ENCODE assay signal across 9 cellular contexts in the genomic region with DNA sequence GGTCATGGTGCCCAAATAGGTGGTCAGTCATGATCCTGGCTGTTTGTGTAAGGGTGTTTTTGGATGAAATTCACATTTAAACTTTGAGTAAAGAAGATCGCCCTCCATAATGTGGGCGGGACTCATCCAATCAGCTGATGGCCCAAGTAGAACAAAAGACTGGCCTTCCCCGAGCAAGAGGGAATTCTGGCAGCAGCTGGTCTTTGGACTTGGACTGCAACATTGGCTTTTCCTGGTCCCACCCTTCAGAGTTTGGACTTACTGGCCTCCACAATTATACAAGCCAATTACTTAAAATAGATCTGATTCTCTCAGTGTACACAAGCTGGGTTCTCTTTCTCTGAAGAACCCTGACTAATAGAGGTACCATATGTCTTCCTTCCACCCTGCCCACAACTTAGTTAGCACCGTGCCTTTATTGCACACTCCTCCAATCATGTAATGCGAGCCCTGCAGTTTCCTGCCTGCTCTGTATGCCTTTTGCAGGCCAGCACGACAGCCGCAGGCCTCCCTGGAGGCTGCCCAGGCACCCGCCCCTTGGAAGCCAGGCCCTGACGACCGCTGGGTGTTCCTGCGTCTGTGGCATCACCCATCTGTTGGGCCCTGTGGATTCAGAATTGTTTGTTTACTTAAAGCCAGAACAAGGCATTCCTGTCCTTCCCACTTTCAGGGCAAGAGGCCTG. TPM values are rescaled to one million over a fixed set of nuclear protein-coding genes. Genes with fewer than 3 reads are reported as not detected.
A peak's percentile ranks its signal among the peaks of the same experiment; 100 is the strongest.
DNase-seq lines count a peak whose midpoint lies in the region; ATAC-seq, FAIRE-seq and TF ChIP-seq lines count a peak whose summit lies in the region.
"Had no signal": no experiment of that assay in that cellular context is flagged by ENCODE, and none has a peak within 500 bp of the region (broad histone marks: within the 10 kb centered on the region; RNA-seq: fewer than 3 reads in every experiment).

No MANE protein-coding gene starts in this region.

- DNase-seq in LHCN-M2 (ENCODE audit: low read depth) (peak; percentile 99), coronary artery (ENCODE audit: low spot score) (peak; percentile 92), right lobe of liver (no peak), testis (peak; percentile 69), activated gamma-delta T cell (lab: John Stamatoyannopoulos, UW) (no peak), RCC 7860 (ENCODE audit: low spot score) (no peak)

- TF ChIP-seq CTCF in coronary artery (IDR thresholded peaks at IDR 0.05), result no peak
- no peak for TF ChIP-seq CTCF in right lobe of liver (IDR thresholded peaks at IDR 0.05)
- no peak for TF ChIP-seq CTCF in testis (IDR thresholded peaks at IDR 0.05)

- H3K27ac ChIP-seq in coronary artery, result peak overlapping the region; percentile 75 to 94
- H3K27ac ChIP-seq in right lobe of liver, result peak overlapping the region in 1 of 3 donors; percentile 28
- H3K27ac ChIP-seq in testis, result peak overlapping the region in 1 of 2 donors; percentile 82
- H3K27ac ChIP-seq: SK-N-MC had no signal

- intact Hi-C loops in right lobe of liver (cut with DNase I), result no loop called here
- intact Hi-C loops in testis (cut with DNase I; ENCODE audit: low total_unique reads), result no loop called here

- WGBS in right lobe of liver (ENCODE audit: insufficient coverage, low coverage, low lambda C conversion rate, missing lambda C conversion rate), result 49% methylated on average over 10 of the region's 11 CpGs
- WGBS in testis, 2 donors, result 53 to 64% methylated on average over 11 of the region's 11 CpGs

- no peaks in the 10 kb centered on the region for H3K9me3 ChIP-seq in right lobe of liver
- no peaks in the 10 kb centered on the region for H3K9me3 ChIP-seq in testis

- no peaks in the 10 kb centered on the region for H3K4me1 ChIP-seq in right lobe of liver
- peaks cover 15% of the 10 kb centered on the region for H3K4me1 ChIP-seq in testis

- TF ChIP-seq POLR2A in right lobe of liver (IDR thresholded peaks at IDR 0.05) (no peak), testis (IDR thresholded peaks at IDR 0.05) (no peak)

- ATAC-seq in right lobe of liver, result peak; percentile 19 to 59 (median 40)
- ATAC-seq in GM21360 (IDR thresholded peaks at IDR 0.05; ENCODE audit: unreplicated experiment), result no peak
- ATAC-seq in SK-N-SH treated with all-trans-retinoic acid at 6 μM for 48 hours, result no peak

- H3K4me3 ChIP-seq in coronary artery, result peak overlapping the region; percentile 71
- H3K4me3 ChIP-seq in right lobe of liver, result no peak overlapping the region
- no peak overlapping the region for H3K4me3 ChIP-seq in testis
- H3K4me3 ChIP-seq: SK-N-MC had no signal

- no peak for FAIRE-seq in RCC 7860 (lab: Jason Lieb, UNC)

- H3K36me3 ChIP-seq in right lobe of liver (no peaks in the 10 kb centered on the region), testis (ENCODE audit: low read depth, missing control alignments) (no peaks in the 10 kb centered on the region)

- no peaks in the 10 kb centered on the region for H3K27me3 ChIP-seq in right lobe of liver
- no peaks in the 10 kb centered on the region for H3K27me3 ChIP-seq in testis

TF ChIP-seq in SK-N-SH treated with all-trans-retinoic acid at 6 μM for 48 hours, 23 proteins besides CTCF, POLR2A, EP300 and RAD21:
- TF ChIP-seq ISL1 (CRISPR knock-in tag; IDR thresholded peaks at IDR 0.05) (no peak), ZFP30 (CRISPR knock-in tag; IDR thresholded peaks at IDR 0.05) (no peak), RARB (CRISPR knock-in tag; IDR thresholded peaks at IDR 0.05) (no peak), BACH2 (CRISPR knock-in tag; IDR thresholded peaks at IDR 0.05; ENCODE audit: borderline replicate concordance) (no peak), TCF4 (CRISPR knock-in tag; IDR thresholded peaks at IDR 0.05; ENCODE audit: borderline replicate concordance) (no peak), ZFP3 (CRISPR knock-in tag; IDR thresholded peaks at IDR 0.05) (no peak), ZNF565 (CRISPR knock-in tag; conservative IDR thresholded peaks at IDR 0.05; ENCODE audit: low read depth) (no peak), ZNF70 (CRISPR knock-in tag; IDR thresholded peaks at IDR 0.05) (no peak), CSDC2 (CRISPR knock-in tag; IDR thresholded peaks at IDR 0.05) (no peak), SNAI2 (CRISPR knock-in tag; IDR thresholded peaks at IDR 0.05) (no peak), GLIS3 (CRISPR knock-in tag; IDR thresholded peaks at IDR 0.05) (no peak), ARNTL (CRISPR knock-in tag; IDR thresholded peaks at IDR 0.05; ENCODE audit: borderline replicate concordance, low read depth) (no peak)
- TF ChIP-seq, protein P1, sequence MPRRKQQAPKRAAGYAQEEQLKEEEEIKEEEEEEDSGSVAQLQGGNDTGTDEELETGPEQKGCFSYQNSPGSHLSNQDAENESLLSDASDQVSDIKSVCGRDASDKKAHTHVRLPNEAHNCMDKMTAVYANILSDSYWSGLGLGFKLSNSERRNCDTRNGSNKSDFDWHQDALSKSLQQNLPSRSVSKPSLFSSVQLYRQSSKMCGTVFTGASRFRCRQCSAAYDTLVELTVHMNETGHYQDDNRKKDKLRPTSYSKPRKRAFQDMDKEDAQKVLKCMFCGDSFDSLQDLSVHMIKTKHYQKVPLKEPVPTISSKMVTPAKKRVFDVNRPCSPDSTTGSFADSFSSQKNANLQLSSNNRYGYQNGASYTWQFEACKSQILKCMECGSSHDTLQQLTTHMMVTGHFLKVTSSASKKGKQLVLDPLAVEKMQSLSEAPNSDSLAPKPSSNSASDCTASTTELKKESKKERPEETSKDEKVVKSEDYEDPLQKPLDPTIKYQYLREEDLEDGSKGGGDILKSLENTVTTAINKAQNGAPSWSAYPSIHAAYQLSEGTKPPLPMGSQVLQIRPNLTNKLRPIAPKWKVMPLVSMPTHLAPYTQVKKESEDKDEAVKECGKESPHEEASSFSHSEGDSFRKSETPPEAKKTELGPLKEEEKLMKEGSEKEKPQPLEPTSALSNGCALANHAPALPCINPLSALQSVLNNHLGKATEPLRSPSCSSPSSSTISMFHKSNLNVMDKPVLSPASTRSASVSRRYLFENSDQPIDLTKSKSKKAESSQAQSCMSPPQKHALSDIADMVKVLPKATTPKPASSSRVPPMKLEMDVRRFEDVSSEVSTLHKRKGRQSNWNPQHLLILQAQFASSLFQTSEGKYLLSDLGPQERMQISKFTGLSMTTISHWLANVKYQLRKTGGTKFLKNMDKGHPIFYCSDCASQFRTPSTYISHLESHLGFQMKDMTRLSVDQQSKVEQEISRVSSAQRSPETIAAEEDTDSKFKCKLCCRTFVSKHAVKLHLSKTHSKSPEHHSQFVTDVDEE (CRISPR knock-in tag; IDR thresholded peaks at IDR 0.05), result no peak
- TF ChIP-seq, protein P2, sequence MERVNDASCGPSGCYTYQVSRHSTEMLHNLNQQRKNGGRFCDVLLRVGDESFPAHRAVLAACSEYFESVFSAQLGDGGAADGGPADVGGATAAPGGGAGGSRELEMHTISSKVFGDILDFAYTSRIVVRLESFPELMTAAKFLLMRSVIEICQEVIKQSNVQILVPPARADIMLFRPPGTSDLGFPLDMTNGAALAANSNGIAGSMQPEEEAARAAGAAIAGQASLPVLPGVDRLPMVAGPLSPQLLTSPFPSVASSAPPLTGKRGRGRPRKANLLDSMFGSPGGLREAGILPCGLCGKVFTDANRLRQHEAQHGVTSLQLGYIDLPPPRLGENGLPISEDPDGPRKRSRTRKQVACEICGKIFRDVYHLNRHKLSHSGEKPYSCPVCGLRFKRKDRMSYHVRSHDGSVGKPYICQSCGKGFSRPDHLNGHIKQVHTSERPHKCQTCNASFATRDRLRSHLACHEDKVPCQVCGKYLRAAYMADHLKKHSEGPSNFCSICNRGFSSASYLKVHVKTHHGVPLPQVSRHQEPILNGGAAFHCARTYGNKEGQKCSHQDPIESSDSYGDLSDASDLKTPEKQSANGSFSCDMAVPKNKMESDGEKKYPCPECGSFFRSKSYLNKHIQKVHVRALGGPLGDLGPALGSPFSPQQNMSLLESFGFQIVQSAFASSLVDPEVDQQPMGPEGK (CRISPR knock-in tag; IDR thresholded peaks at IDR 0.05; ENCODE audit: borderline replicate concordance), result no peak
- TF ChIP-seq, protein P3, sequence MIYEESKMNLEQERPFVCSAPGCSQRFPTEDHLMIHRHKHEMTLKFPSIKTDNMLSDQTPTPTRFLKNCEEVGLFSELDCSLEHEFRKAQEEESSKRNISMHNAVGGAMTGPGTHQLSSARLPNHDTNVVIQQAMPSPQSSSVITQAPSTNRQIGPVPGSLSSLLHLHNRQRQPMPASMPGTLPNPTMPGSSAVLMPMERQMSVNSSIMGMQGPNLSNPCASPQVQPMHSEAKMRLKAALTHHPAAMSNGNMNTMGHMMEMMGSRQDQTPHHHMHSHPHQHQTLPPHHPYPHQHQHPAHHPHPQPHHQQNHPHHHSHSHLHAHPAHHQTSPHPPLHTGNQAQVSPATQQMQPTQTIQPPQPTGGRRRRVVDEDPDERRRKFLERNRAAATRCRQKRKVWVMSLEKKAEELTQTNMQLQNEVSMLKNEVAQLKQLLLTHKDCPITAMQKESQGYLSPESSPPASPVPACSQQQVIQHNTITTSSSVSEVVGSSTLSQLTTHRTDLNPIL (CRISPR knock-in tag; IDR thresholded peaks at IDR 0.05; ENCODE audit: low read depth), result no peak

RNA-seq across cellular contexts. Expression of a gene that starts 1.2 kb away (rescaled TPM):
- total RNA-seq in LHCN-M2 (2014; rRNA removed) (1.4 and 1.7 TPM in 2 replicates), right lobe of liver (10 to 100 TPM; 14.7 to 58.9 (median 35.5) TPM), testis (10 to 100 TPM; 41.2 to 68.4 TPM)
- 1.1 TPM for polyA plus RNA-seq in LHCN-M2 (2012)
- 31.8 TPM for polyA plus RNA-seq in testis (ENCODE audit: insufficient read depth, low read depth, low replicate concordance)

RNA-seq across cellular contexts. Expression of a gene that starts 20.5 kb away (rescaled TPM):
- total RNA-seq in LHCN-M2 (2014; rRNA removed) (3.7 and 5.1 TPM in 2 replicates), right lobe of liver (1 to 10 TPM; 1.2 to 3.2 (median 2.3) TPM), testis (10 to 100 TPM; 47.6 to 51.7 TPM)
- 1.4 TPM for polyA plus RNA-seq in LHCN-M2 (2012)
- polyA plus RNA-seq in testis (ENCODE audit: insufficient read depth, low read depth, low replicate concordance), result 25.3 TPM

Comparison
In these comparisons a context has a peak if more than half of its experiments do, and no peak if none do; other contexts are left out.
1. DNase-seq: peak in LHCN-M2 (single experiment), coronary artery (single experiment) and testis (single experiment); none in right lobe of liver (0 of 3), activated gamma-delta T cell (single experiment) and RCC 7860 (single experiment).
2. ATAC-seq: peak in right lobe of liver (4 of 4); none in GM21360 (single experiment) and SK-N-SH treated with all-trans-retinoic acid at 6 μM for 48 hours (single experiment).